ENCODE assay signal across 21 cellular contexts in the genomic region with DNA sequence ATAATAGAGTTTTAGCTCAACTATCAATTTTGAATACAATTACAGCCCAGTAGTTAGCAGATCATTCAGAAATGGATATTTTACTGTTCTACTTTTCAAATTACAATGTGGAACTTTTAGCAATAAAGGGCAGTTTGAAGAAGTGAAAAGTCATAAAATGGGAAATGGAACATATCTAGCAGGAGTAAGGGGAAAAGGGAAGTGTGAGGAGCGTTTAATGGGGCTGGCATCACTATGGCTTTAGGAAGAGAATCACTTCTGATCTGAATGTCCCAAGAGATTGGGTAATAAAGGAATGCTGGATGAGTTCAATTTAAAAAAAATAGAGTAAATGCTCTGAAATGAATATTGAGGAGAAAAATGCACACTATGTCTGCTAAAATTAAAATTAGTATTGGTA.
"Had no signal": no experiment of that assay in that cellular context is flagged by ENCODE, and none has a peak within 500 bp of the region (broad histone marks: within the 10 kb centered on the region; RNA-seq: fewer than 3 reads in every experiment).

No MANE protein-coding gene starts in this region.

- ATAC-seq: effector memory CD8-positive, alpha-beta T cell; gastrocnemius medialis; heart left ventricle; left cardiac atrium; left lung; naive thymus-derived CD4-positive, alpha-beta T cell; sciatic nerve; stimulated activated effector memory CD8-positive, alpha-beta T cell treated with anti-CD3 and anti-CD28 coated beads, Interleukin-12 subunit alpha, Interleukin-12 subunit beta, amount 100 ng/mL, for 72 hours had no signal

- DNase-seq: colonic mucosa; effector memory CD8-positive, alpha-beta T cell; foreskin fibroblast; gastrocnemius medialis; heart left ventricle; left cardiac atrium; left lung; mesendoderm; midbrain; naive thymus-derived CD4-positive, alpha-beta T cell; stimulated activated CD4-positive, alpha-beta T cell treated with anti-CD3 and anti-CD28 coated beads, Interleukin-12 subunit alpha, Interleukin-12 subunit beta, amount 100 ng/mL, for 4 hours; stimulated activated CD4-positive, alpha-beta T cell treated with anti-CD3 and anti-CD28 coated beads, Interleukin-1b, Interleukin-23, amount 100 ng/mL, for 48 hours; stimulated activated CD4-positive, alpha-beta T cell treated with anti-CD3 and anti-CD28 coated beads, Interleukin-4, amount 100 ng/mL, for 1 hour; stimulated activated naive CD4-positive, alpha-beta T cell treated with Interleukin-2 at 50 U/mL for 16 hours; stomach; thyroid gland; trophoblast cell had no signal

- H3K27me3 Mint-ChIP-seq: naive thymus-derived CD4-positive, alpha-beta T cell had no signal

- H3K9me3 Mint-ChIP-seq: effector memory CD8-positive, alpha-beta T cell; neural progenitor cell had no signal

- H3K4me1 Mint-ChIP-seq: nephron; neural progenitor cell; stimulated activated effector memory CD8-positive, alpha-beta T cell treated with anti-CD3 and anti-CD28 coated beads, Interleukin-12 subunit alpha, Interleukin-12 subunit beta, amount 100 ng/mL, for 72 hours had no signal

- H3K4me3 Mint-ChIP-seq: effector memory CD8-positive, alpha-beta T cell; naive thymus-derived CD4-positive, alpha-beta T cell; nephron; neural progenitor cell; stimulated activated effector memory CD8-positive, alpha-beta T cell treated with anti-CD3 and anti-CD28 coated beads, Interleukin-12 subunit alpha, Interleukin-12 subunit beta, amount 100 ng/mL, for 72 hours had no signal

- H3K36me3 Mint-ChIP-seq: stimulated activated effector memory CD8-positive, alpha-beta T cell treated with anti-CD3 and anti-CD28 coated beads, Interleukin-12 subunit alpha, Interleukin-12 subunit beta, amount 100 ng/mL, for 72 hours had no signal

- H3K27ac Mint-ChIP-seq: effector memory CD8-positive, alpha-beta T cell; naive thymus-derived CD4-positive, alpha-beta T cell; nephron; neural progenitor cell; stimulated activated effector memory CD8-positive, alpha-beta T cell treated with anti-CD3 and anti-CD28 coated beads, Interleukin-12 subunit alpha, Interleukin-12 subunit beta, amount 100 ng/mL, for 72 hours had no signal
